Comparison of ENCODE assay signal across 21 cellular contexts in the genomic region with DNA sequence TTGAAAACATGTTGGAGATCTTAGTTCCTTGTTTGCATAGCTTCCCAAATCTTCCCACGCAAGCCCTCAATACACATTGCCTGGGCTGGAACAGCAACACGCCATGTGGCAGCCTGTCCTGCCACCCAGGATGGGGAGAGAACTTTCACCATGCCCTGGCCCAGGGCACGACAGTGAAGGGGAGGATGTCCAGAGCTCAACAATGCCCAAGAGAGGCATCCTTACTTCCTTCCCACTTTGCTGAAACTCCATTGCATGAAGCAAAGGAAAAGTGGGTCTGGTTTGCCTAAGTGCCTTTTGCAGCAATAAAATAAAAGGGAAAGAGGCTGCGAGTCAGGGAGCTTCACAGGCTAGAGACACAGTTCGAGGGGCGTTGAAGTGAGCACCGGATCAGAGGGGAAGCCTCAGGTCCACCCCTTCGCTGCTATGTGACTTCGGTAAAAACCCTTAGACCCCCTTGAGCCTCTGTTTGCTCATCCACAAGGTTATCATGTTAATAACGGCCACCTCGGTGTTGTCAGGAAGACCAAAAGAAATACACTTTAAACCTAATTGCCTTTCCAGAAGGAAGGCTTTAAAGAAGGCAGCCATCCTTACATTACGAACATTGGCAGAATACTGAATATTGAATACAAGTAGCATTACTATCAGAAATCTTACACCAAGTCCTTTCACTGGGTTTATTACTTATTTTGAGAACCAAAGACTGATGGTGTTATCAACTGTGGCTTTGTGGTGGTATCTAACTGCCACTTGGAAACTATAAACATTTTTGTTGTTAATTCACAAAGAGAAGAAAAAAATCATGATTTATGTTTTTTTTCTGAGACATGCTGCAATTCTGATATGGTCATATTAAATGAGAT.
DNase-seq lines count a peak whose midpoint lies in the region; ATAC-seq and TF ChIP-seq lines count a peak whose summit lies in the region.
"Had no signal": no experiment of that assay in that cellular context is flagged by ENCODE, and none has a peak within 500 bp of the region (broad histone marks: within the 10 kb centered on the region; RNA-seq: fewer than 3 reads in every experiment).

No MANE protein-coding gene starts in this region.

- peak overlapping the region; percentile 19 for H3K27ac ChIP-seq in CD4-positive, alpha-beta T cell (ENCODE audit: low read depth, low read length)
- no peak overlapping the region for H3K27ac ChIP-seq in naive thymus-derived CD4-positive, alpha-beta T cell (ENCODE audit: low read depth, low read length)
- H3K27ac ChIP-seq in RWPE1: no peak overlapping the region
- H3K27ac ChIP-seq: colonic mucosa, epithelial cell of prostate, parathyroid adenoma had no signal

- intact Hi-C loops in CD4-positive, alpha-beta T cell (cut with DNase I, micrococcal nuclease): loop anchor here in 1 of 2 experiments (5.0 to 10.0 kb wide), 2 partner anchors 84 to 946 kb away; partner anchors contain the start of gene C1GALT1
- intact Hi-C loops in activated B cell treated with CpG ODN at 0.5 μM for 24 hours (cut with micrococcal nuclease): loop anchor here (5.0 kb wide), 1 partner anchor 446 kb away; no protein-coding TSS in a partner anchor
- intact Hi-C loops in naive thymus-derived CD4-positive, alpha-beta T cell (cut with micrococcal nuclease): loop anchor here (5.0 to 10.0 kb wide), 4 partner anchors 36 to 944 kb away; partner anchors contain the start of genes C1GALT1 (in 1 of the 2) and MIOS (in 1 of the 2)

- H3K27me3 ChIP-seq in CD4-positive, alpha-beta T cell (ENCODE audit: control insufficient read depth, insufficient read depth, low read length): no peaks in the 10 kb centered on the region
- no peaks in the 10 kb centered on the region for H3K27me3 ChIP-seq in naive thymus-derived CD4-positive, alpha-beta T cell (ENCODE audit: control insufficient read depth in 2 of 2, insufficient read depth in 2 of 2, low read length in 2 of 2)
- H3K27me3 ChIP-seq: BE2C, colonic mucosa had no signal

- POLR2A ChIA-PET in CD4-positive, alpha-beta T cell (lab: Charles Lee): interaction anchor here (0.8 kb wide), 1 partner anchor 15 kb away, joined by 3 read pairs; no protein-coding TSS in a partner anchor
- POLR2A ChIA-PET in activated B cell treated with CpG ODN at 0.5 μM for 24 hours (lab: Charles Lee): no interaction called here
- POLR2A ChIA-PET in naive thymus-derived CD4-positive, alpha-beta T cell (lab: Charles Lee): interaction anchor here (1.5 kb wide), 1 partner anchor 20 kb away, joined by 3 read pairs; no protein-coding TSS in a partner anchor
- POLR2A ChIA-PET in RWPE1 (lab: Yijun Ruan, JAX; ENCODE audit: low non-redundant PET): no interaction called here

- H3K27me3 Mint-ChIP-seq in CD4-positive, alpha-beta T cell: no peaks in the 10 kb centered on the region
- H3K27me3 Mint-ChIP-seq in activated B cell treated with CpG ODN at 0.5 μM for 24 hours: no peaks in the 10 kb centered on the region
- H3K27me3 Mint-ChIP-seq in naive thymus-derived CD4-positive, alpha-beta T cell: no peaks in the 10 kb centered on the region
- H3K27me3 Mint-ChIP-seq: type B pancreatic cell had no signal

- CTCF ChIA-PET in CD4-positive, alpha-beta T cell (lab: Charles Lee): no interaction called here
- CTCF ChIA-PET in activated B cell treated with CpG ODN at 0.5 μM for 24 hours (lab: Charles Lee) (no interaction called here), RWPE1 (lab: Yijun Ruan, JAX) (no interaction called here)
- CTCF ChIA-PET in naive thymus-derived CD4-positive, alpha-beta T cell (lab: Charles Lee): no interaction called here

- no peaks in the 10 kb centered on the region for H3K36me3 ChIP-seq in naive thymus-derived CD4-positive, alpha-beta T cell (ENCODE audit: control insufficient read depth in 2 of 3, insufficient read depth in 3 of 3, low read length in 3 of 3)
- H3K36me3 ChIP-seq: colonic mucosa had no signal

- DNase-seq in CD4-positive, alpha-beta T cell: no peak
- no peak for DNase-seq in activated B cell treated with CpG ODN at 0.5 μM for 24 hours
- DNase-seq in naive thymus-derived CD4-positive, alpha-beta T cell: no peak
- no peak for DNase-seq in dedifferentiated amniotic fluid mesenchymal stem cell (ENCODE audit: extremely low spot score)
- no peak for DNase-seq in RWPE1 (ENCODE audit: low spot score)
- DNase-seq: activated CD4-positive, CD25-positive, alpha-beta regulatory T cell treated with anti-CD3 and anti-CD28 coated beads, Interleukin-2, amount 50 U/mL, for 72 hours; BE2C; colonic mucosa; DMS153; KG1; mucosa of descending colon; NCI-H1417; NCI-H2171 treated with DMSO at 0.1 percent for 48 hours had no signal

- H3K9me3 ChIP-seq in CD4-positive, alpha-beta T cell (ENCODE audit: control insufficient read depth, low read length): no peaks in the 10 kb centered on the region
- no peaks in the 10 kb centered on the region for H3K9me3 ChIP-seq in naive thymus-derived CD4-positive, alpha-beta T cell (ENCODE audit: control insufficient read depth in 2 of 3, low read length in 3 of 3)
- H3K9me3 ChIP-seq: BE2C, colonic mucosa, mucosa of descending colon had no signal

- H3K27ac Mint-ChIP-seq in CD4-positive, alpha-beta T cell: peak overlapping the region; percentile 96
- H3K27ac Mint-ChIP-seq in activated B cell treated with CpG ODN at 0.5 μM for 24 hours: peak overlapping the region; percentile 78
- H3K27ac Mint-ChIP-seq in naive thymus-derived CD4-positive, alpha-beta T cell: peak overlapping the region in 8 of 9 donors; percentile 58 to 99 (median 80)
- H3K27ac Mint-ChIP-seq: type B pancreatic cell had no signal

- TF ChIP-seq CTCF in CD4-positive, alpha-beta T cell (IDR thresholded peaks at IDR 0.05): no peak
- TF ChIP-seq CTCF in activated B cell treated with CpG ODN at 0.5 μM for 24 hours (IDR thresholded peaks at IDR 0.05) (no peak), RWPE1 (conservative IDR thresholded peaks at IDR 0.05; ENCODE audit: low read depth) (no peak)

- no peaks in the 10 kb centered on the region for H3K9me3 Mint-ChIP-seq in CD4-positive, alpha-beta T cell
- no peaks in the 10 kb centered on the region for H3K9me3 Mint-ChIP-seq in activated B cell treated with CpG ODN at 0.5 μM for 24 hours
- peaks cover 0 to 8% (median 0%) of the 10 kb centered on the region in 11 donors for H3K9me3 Mint-ChIP-seq in naive thymus-derived CD4-positive, alpha-beta T cell
- H3K9me3 Mint-ChIP-seq: type B pancreatic cell had no signal

- no peaks in the 10 kb centered on the region for H3K36me3 Mint-ChIP-seq in CD4-positive, alpha-beta T cell (ENCODE audit: low read depth)
- no peaks in the 10 kb centered on the region for H3K36me3 Mint-ChIP-seq in activated B cell treated with CpG ODN at 0.5 μM for 24 hours (ENCODE audit: low read depth)
- H3K36me3 Mint-ChIP-seq in naive thymus-derived CD4-positive, alpha-beta T cell: peaks cover 0 to 24% (median 0%) of the 10 kb centered on the region in 5 donors
- H3K36me3 Mint-ChIP-seq: type B pancreatic cell had no signal

- H3K4me3 Mint-ChIP-seq in CD4-positive, alpha-beta T cell: peak overlapping the region; percentile 17
- peak overlapping the region; percentile 45 for H3K4me3 Mint-ChIP-seq in activated B cell treated with CpG ODN at 0.5 μM for 24 hours
- H3K4me3 Mint-ChIP-seq in naive thymus-derived CD4-positive, alpha-beta T cell: peak overlapping the region in 3 of 10 donors; percentile 1 to 31 (median 18)
- H3K4me3 Mint-ChIP-seq: type B pancreatic cell had no signal

- H3K4me1 Mint-ChIP-seq in CD4-positive, alpha-beta T cell (ENCODE audit: low read depth): peaks cover 87% of the 10 kb centered on the region
- H3K4me1 Mint-ChIP-seq in activated B cell treated with CpG ODN at 0.5 μM for 24 hours: peaks cover 77% of the 10 kb centered on the region
- H3K4me1 Mint-ChIP-seq in naive thymus-derived CD4-positive, alpha-beta T cell: peaks cover 70 to 94% (median 88%) of the 10 kb centered on the region in 7 donors

- peak overlapping the region; percentile 14; the same call in 1 of the 2 replicates for H3K4me3 ChIP-seq in GM08714 (ENCODE audit: low read length)
- H3K4me3 ChIP-seq in naive thymus-derived CD4-positive, alpha-beta T cell (ENCODE audit: low read length): no peak overlapping the region
- H3K4me3 ChIP-seq: colonic mucosa, mucosa of descending colon, skin epidermis had no signal

- peaks cover 82 to 91% of the 10 kb centered on the region in 2 donors for H3K4me1 ChIP-seq in naive thymus-derived CD4-positive, alpha-beta T cell (ENCODE audit: control insufficient read depth in 2 of 2, insufficient read depth in 2 of 2, low read length in 2 of 2)
- H3K4me1 ChIP-seq: BE2C, colonic mucosa, parathyroid adenoma had no signal

- no peak for ATAC-seq in CD4-positive, alpha-beta T cell (ENCODE audit: poor library complexity)
- ATAC-seq in activated B cell treated with CpG ODN at 0.5 μM for 24 hours (ENCODE audit: low read depth) (no peak), GM18867 (IDR thresholded peaks at IDR 0.05; ENCODE audit: unreplicated experiment) (no peak), HG02885 (IDR thresholded peaks at IDR 0.05; ENCODE audit: poor library complexity, unreplicated experiment) (no peak)
- ATAC-seq in naive thymus-derived CD4-positive, alpha-beta T cell: no peak
- ATAC-seq: left lobe of liver, mucosa of descending colon had no signal

Comparison
In these comparisons a context has a peak if more than half of its experiments do, and no peak if none do; other contexts are left out.
1. POLR2A ChIA-PET loops: an anchor here in CD4-positive, alpha-beta T cell (0.8 kb wide) and naive thymus-derived CD4-positive, alpha-beta T cell (1.5 kb wide); none called in activated B cell treated with CpG ODN at 0.5 μM for 24 hours and RWPE1.